Comparison of ENCODE assay signal across 6 cellular contexts in genomic region chr16:30324205-30324604, GRCh38. TPM values are rescaled to one million over a fixed set of nuclear protein-coding genes. Genes with fewer than 3 reads are reported as not detected.
"Had no signal": no experiment of that assay in that cellular context is flagged by ENCODE, and none has a peak within 500 bp of the region (broad histone marks: within the 10 kb centered on the region; RNA-seq: fewer than 3 reads in every experiment).

No MANE protein-coding gene starts in this region.

RNA-seq across cellular contexts. Expression of gene MYL11, which starts 50.4 kb away (rescaled TPM):
- total RNA-seq: ascending aorta; cardiac muscle cell; PC-3; Peyer's patch; SJSA1; T-helper 2 cell treated with Interferon-gamma antibody and Interleukin-4, amounts not matched to agents 100 ng/mL and 5 ng/mL, for 36 hours had no signal

RNA-seq across cellular contexts. Expression of gene SEPTIN1, which starts 58.2 kb away (rescaled TPM):
- total RNA-seq: ascending aorta, SJSA1 had no signal
